ENCODE assay signal across 11 cellular contexts in genomic region chr11:59973097-59973496, GRCh38. TPM values are rescaled to one million over a fixed set of nuclear protein-coding genes. Genes with fewer than 3 reads are reported as not detected.
"Had no signal": no experiment of that assay in that cellular context is flagged by ENCODE, and none has a peak within 500 bp of the region (broad histone marks: within the 10 kb centered on the region; RNA-seq: fewer than 3 reads in every experiment).

No MANE protein-coding gene starts in this region.

- H3K36me3 Mint-ChIP-seq: IgD-negative memory B cell had no signal

- H3K36me3 ChIP-seq: HAP-1 had no signal

- H3K9me3 ChIP-seq: HAP-1 had no signal

- H3K4me3 Mint-ChIP-seq: HFFc6, IgD-negative memory B cell had no signal

- ATAC-seq: HCT116, HepG2 had no signal

- H3K4me1 ChIP-seq: HAP-1 had no signal

- H3K27ac Mint-ChIP-seq: HFFc6, IgD-negative memory B cell had no signal

- H3K9ac ChIP-seq: GM23248, KMS-11 had no signal

- H3K4me1 Mint-ChIP-seq: IgD-negative memory B cell had no signal

- H3K27ac ChIP-seq: GM23248, HL-60, KMS-11 had no signal

- H3K9me3 Mint-ChIP-seq: IgD-negative memory B cell had no signal

- H3K4me2 ChIP-seq: KMS-11 had no signal

- H3K4me3 ChIP-seq: GM23248, HAP-1 had no signal

- H2AFZ ChIP-seq: GM23248 had no signal

- DNase-seq: GM23248, HFFc6, KBM-7 had no signal

RNA-seq across cellular contexts. Expression of gene OOSP4A, which starts 9.3 kb away (rescaled TPM):
- total RNA-seq: GM23248, H4, HepG2, HFFc6, HT1080 had no signal
- polyA plus RNA-seq: GM23248, HepG2, IgD-negative memory B cell had no signal

RNA-seq across cellular contexts. Expression of gene OOSP1, which starts 34.9 kb away (rescaled TPM):
- total RNA-seq: GM23248, H4, HepG2, HFFc6, HT1080 had no signal
- polyA plus RNA-seq: GM23248, HepG2, IgD-negative memory B cell had no signal

RNA-seq across cellular contexts. Expression of gene OOSP4B, which starts 43.9 kb away (rescaled TPM):
- total RNA-seq: GM23248, H4, HepG2, HFFc6, HT1080 had no signal
- polyA plus RNA-seq: GM23248, HepG2, IgD-negative memory B cell had no signal
